1 cellular context compared by ENCODE assay signal in the genomic region with DNA sequence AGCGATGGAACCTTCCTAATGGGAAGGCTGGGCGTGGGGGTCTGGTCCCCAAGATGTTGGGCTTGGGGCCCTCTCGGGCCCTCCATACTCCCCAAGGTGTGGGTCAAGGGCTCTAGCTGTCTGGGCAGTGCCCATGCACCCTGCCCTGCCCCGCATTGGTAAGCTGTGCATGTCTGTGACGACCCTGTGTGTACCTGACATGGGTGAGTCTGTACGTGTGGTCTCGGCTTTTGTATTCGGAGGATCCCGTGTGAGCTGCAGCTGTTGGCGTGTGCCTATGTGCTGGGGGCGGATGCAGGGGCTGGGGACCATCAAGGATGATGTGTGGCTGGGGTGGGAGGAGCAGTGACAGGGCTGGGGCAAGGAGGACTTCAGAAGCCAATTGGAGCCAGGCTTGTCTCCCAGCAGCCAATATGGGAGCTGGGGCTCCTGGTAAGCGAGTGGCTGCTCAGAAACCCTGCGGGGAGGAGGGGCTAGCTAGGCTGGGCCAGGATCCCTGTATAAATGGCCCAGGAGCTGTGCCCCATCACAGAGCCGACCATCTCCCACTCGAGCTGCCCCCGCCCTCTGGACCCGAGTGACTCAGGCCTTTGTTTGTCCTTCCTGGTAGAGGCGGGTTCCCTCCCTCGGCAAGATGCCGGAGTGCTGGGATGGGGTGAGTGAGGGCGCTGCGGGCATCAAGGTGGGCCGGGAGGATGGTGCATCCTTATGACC.
TF ChIP-seq lines count a peak whose summit lies in the region.

A gene with protein sequence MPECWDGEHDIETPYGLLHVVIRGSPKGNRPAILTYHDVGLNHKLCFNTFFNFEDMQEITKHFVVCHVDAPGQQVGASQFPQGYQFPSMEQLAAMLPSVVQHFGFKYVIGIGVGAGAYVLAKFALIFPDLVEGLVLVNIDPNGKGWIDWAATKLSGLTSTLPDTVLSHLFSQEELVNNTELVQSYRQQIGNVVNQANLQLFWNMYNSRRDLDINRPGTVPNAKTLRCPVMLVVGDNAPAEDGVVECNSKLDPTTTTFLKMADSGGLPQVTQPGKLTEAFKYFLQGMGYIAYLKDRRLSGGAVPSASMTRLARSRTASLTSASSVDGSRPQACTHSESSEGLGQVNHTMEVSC (plus strand): TSS at position 529 of the 714 bp plus-strand sequence. CDS start 106 bp downstream, at position 635.

TF ChIP-seq in WTC11, 78 proteins besides CTCF, POLR2A, EP300 and RAD21 (continued from another document):
- TF ChIP-seq, protein P1, sequence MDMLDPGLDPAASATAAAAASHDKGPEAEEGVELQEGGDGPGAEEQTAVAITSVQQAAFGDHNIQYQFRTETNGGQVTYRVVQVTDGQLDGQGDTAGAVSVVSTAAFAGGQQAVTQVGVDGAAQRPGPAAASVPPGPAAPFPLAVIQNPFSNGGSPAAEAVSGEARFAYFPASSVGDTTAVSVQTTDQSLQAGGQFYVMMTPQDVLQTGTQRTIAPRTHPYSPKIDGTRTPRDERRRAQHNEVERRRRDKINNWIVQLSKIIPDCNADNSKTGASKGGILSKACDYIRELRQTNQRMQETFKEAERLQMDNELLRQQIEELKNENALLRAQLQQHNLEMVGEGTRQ (CRISPR knock-in tag; IDR thresholded peaks at IDR 0.05): no peak
- 0 out of 2 replicates have a peak, but pooled peaks have one; percentile 5 for TF ChIP-seq ZNF121 (CRISPR knock-in tag; IDR thresholded peaks at IDR 0.05)
- 0 out of 2 replicates have a peak, but pooled peaks have one; percentile 3 for TF ChIP-seq ZBTB21 (CRISPR knock-in tag; IDR thresholded peaks at IDR 0.05; ENCODE audit: borderline replicate concordance)
- TF ChIP-seq SMAD4 (CRISPR knock-in tag; IDR thresholded peaks at IDR 0.05): no peak
TF ChIP-seq in WTC11: peak in this region for 3.
